Comparison of ENCODE assay signal across 9 cellular contexts in the genomic region with DNA sequence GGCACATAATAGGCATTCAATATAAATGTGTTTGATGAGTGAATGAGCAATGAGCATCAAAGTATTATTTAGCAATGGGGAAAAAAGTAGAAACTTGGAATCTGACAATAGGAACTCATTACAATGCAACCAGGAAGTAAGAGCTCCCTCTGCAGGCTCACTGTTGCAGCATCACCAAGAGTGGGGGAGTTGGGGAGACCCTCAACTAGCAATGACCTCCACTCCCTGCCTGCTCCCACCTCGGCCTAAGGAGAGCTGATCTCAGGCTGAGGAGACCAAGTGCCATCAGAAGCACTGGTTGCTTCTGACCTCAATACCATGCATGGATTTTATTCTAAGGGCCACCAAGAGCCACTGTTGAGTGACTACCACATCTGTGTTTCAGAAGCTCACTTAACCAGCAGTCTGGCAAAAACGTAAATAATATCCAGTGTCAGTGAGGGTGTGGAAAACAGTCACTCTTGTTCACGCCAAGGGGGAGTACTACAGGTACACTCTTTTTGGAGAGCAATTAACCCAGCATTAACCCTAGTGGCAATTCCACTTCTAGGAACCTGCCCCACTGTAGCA. TPM values are rescaled to one million over a fixed set of nuclear protein-coding genes. Genes with fewer than 3 reads are reported as not detected.
DNase-seq lines count a peak whose midpoint lies in the region; ATAC-seq, FAIRE-seq and TF ChIP-seq lines count a peak whose summit lies in the region.
"Had no signal": no experiment of that assay in that cellular context is flagged by ENCODE, and none has a peak within 500 bp of the region (broad histone marks: within the 10 kb centered on the region; RNA-seq: fewer than 3 reads in every experiment).

No MANE protein-coding gene starts in this region.

- H2AFZ ChIP-seq in HCT116 (ENCODE audit: low read depth, low read length, poor library complexity, severe bottlenecking): no peak overlapping the region

- no TSS peak for BruUV-seq in HCT116 (replicated peaks; lab: Mats Ljungman, UMichigan)

- CTCF ChIA-PET in CD8-positive, alpha-beta T cell (lab: Charles Lee): interaction anchor here (0.6 to 1.1 kb wide), 5 partner anchors 13 to 187 kb away, joined by 3 to 4 read pairs (median 3); no protein-coding TSS in a partner anchor
- CTCF ChIA-PET in HCT116 (lab: Charles Lee): interaction anchor here (1.1 to 2.2 kb wide), 4 partner anchors 16 to 35 kb away, joined by 3 to 6 read pairs (median 4); no protein-coding TSS in a partner anchor

- H3K27ac Mint-ChIP-seq in CD8-positive, alpha-beta T cell: no peak overlapping the region
- H3K27ac Mint-ChIP-seq in activated naive CD8-positive, alpha-beta T cell treated with anti-CD3 and anti-CD28 coated beads, Interleukin-2, amount 10 ng/mL, durations not matched to agents 7 days and 5 days: no peak overlapping the region

- H3K4me1 Mint-ChIP-seq in CD8-positive, alpha-beta T cell (ENCODE audit: low read depth): peaks cover 68% of the 10 kb centered on the region
- H3K4me1 Mint-ChIP-seq in activated naive CD8-positive, alpha-beta T cell treated with anti-CD3 and anti-CD28 coated beads, Interleukin-2, amount 10 ng/mL, durations not matched to agents 7 days and 5 days: peaks cover 53% of the 10 kb centered on the region

- peaks cover 10% of the 10 kb centered on the region for H3K36me3 Mint-ChIP-seq in CD8-positive, alpha-beta T cell
- peaks cover 2% of the 10 kb centered on the region for H3K36me3 Mint-ChIP-seq in activated naive CD8-positive, alpha-beta T cell treated with anti-CD3 and anti-CD28 coated beads, Interleukin-2, amount 10 ng/mL, durations not matched to agents 7 days and 5 days

- no peak overlapping the region for H3K4me3 ChIP-seq in CD8-positive, alpha-beta T cell (ENCODE audit: low read depth, low read length)
- H3K4me3 ChIP-seq in HCT116 (replicated peaks in 1 of 2; ENCODE audit: low read depth in 1 of 2, low read length in 2 of 2): no peak overlapping the region
- H3K4me3 ChIP-seq in lower lobe of right lung: no peak overlapping the region
- H3K4me3 ChIP-seq in tibial artery: no peak overlapping the region

- no peak overlapping the region for H3K4me2 ChIP-seq in HCT116 (ENCODE audit: low read length)

- H3K4me3 Mint-ChIP-seq in CD8-positive, alpha-beta T cell: no peak overlapping the region
- no peak overlapping the region for H3K4me3 Mint-ChIP-seq in activated naive CD8-positive, alpha-beta T cell treated with anti-CD3 and anti-CD28 coated beads, Interleukin-2, amount 10 ng/mL, durations not matched to agents 7 days and 5 days

- peaks cover 5% of the 10 kb centered on the region for H3K36me3 ChIP-seq in CD8-positive, alpha-beta T cell (ENCODE audit: insufficient read depth, low read length)
- peaks cover 10 to 14% of the 10 kb centered on the region in 2 experiments; a peak in 3 of 4 replicates for H3K36me3 ChIP-seq in HCT116 (ENCODE audit: control insufficient read depth in 1 of 2, insufficient read depth in 2 of 2, low read length in 2 of 2)
- H3K36me3 ChIP-seq in lower lobe of right lung: peaks cover 8% of the 10 kb centered on the region
- H3K36me3 ChIP-seq in tibial artery: peaks cover 0 to 3% (median 0%) of the 10 kb centered on the region in 3 donors

- peaks cover 100% of the 10 kb centered on the region for H3K79me2 ChIP-seq in HCT116 (ENCODE audit: insufficient read depth, low read length)

- RAD21 ChIA-PET in HCT116 (lab: Charles Lee; ENCODE audit: low non-redundant PET in 1 of 2, low total read pairs in 2 of 2, uncharacterized antibody in 2 of 2, unreplicated experiment in 2 of 2): no interaction called here

- no peaks in the 10 kb centered on the region for H3K27me3 ChIP-seq in CD8-positive, alpha-beta T cell (ENCODE audit: insufficient read depth, low read length)
- no peaks in the 10 kb centered on the region for H3K27me3 ChIP-seq in HCT116 (ENCODE audit: insufficient read depth, low read length)
- no peaks in the 10 kb centered on the region for H3K27me3 ChIP-seq in lower lobe of right lung (ENCODE audit: low read depth)
- H3K27me3 ChIP-seq in tibial artery: no peaks in the 10 kb centered on the region

- H3K9me3 Mint-ChIP-seq in CD8-positive, alpha-beta T cell: no peaks in the 10 kb centered on the region
- no peaks in the 10 kb centered on the region for H3K9me3 Mint-ChIP-seq in activated naive CD8-positive, alpha-beta T cell treated with anti-CD3 and anti-CD28 coated beads, Interleukin-2, amount 10 ng/mL, durations not matched to agents 7 days and 5 days

- no peak for FAIRE-seq in RCC 7860 (lab: Jason Lieb, UNC)

- no peaks in the 10 kb centered on the region for H3K27me3 Mint-ChIP-seq in CD8-positive, alpha-beta T cell (ENCODE audit: low read depth)
- no peaks in the 10 kb centered on the region for H3K27me3 Mint-ChIP-seq in activated naive CD8-positive, alpha-beta T cell treated with anti-CD3 and anti-CD28 coated beads, Interleukin-2, amount 10 ng/mL, durations not matched to agents 7 days and 5 days

- no peak for DNase-seq in CD8-positive, alpha-beta T cell
- DNase-seq in HCT116 (ENCODE audit: low read depth, low spot score) (no peak), lower lobe of right lung (no peak), RCC 7860 (ENCODE audit: low spot score) (no peak), HK-2 (ENCODE audit: unreplicated experiment) (no peak), GOT3 (lab: John Stamatoyannopoulos, UW) (no peak), tibial artery (no peak)
- no peak for DNase-seq in activated naive CD8-positive, alpha-beta T cell treated with anti-CD3 and anti-CD28 coated beads, Interleukin-2, amount 10 ng/mL, durations not matched to agents 7 days and 5 days
- DNase-seq: activated effector memory CD4-positive, alpha-beta T cell treated with anti-CD3 and anti-CD28 coated beads, Interleukin-2, amount 50 U/mL, for 16 hours had no signal

- peak; percentile 44 for TF ChIP-seq CTCF in CD8-positive, alpha-beta T cell (IDR thresholded peaks at IDR 0.05)
- TF ChIP-seq CTCF in HCT116 (IDR thresholded peaks at IDR 0.05 in 2 of 3, conservative IDR thresholded peaks at IDR 0.05 in 1 of 3; ENCODE audit: borderline replicate concordance in 1 of 3, insufficient read depth in 1 of 3, low read depth in 2 of 3, low read length in 2 of 3) (peak in 2 of 3 experiments; percentile 78 to 81; a peak in 4 of 6 replicates), lower lobe of right lung (IDR thresholded peaks at IDR 0.05) (peak; percentile 43), tibial artery (IDR thresholded peaks at IDR 0.05) (no peak)

- peak; percentile 57 for ATAC-seq in CD8-positive, alpha-beta T cell
- peak; percentile 54 for ATAC-seq in HCT116
- ATAC-seq in activated naive CD8-positive, alpha-beta T cell treated with anti-CD3 and anti-CD28 coated beads, Interleukin-2, amount 10 ng/mL, durations not matched to agents 7 days and 5 days (ENCODE audit: low read depth): peak; percentile 18
- ATAC-seq in lower lobe of right lung: no peak

- intact Hi-C loops in CD8-positive, alpha-beta T cell (cut with DNase I, micrococcal nuclease): no loop called here
- intact Hi-C loops in HCT116 (cut with micrococcal nuclease) (no loop called here), lower lobe of right lung (cut with DNase I) (no loop called here), tibial artery (cut with DNase I; ENCODE audit: low total_unique reads) (no loop called here)

- H3K4me1 ChIP-seq in CD8-positive, alpha-beta T cell (ENCODE audit: insufficient read depth, low read length): peaks cover 5% of the 10 kb centered on the region
- peaks cover 0 to 32% of the 10 kb centered on the region in 2 experiments; a peak in 3 of 4 replicates for H3K4me1 ChIP-seq in HCT116 (ENCODE audit: control insufficient read depth in 1 of 2, insufficient read depth in 2 of 2, low read length in 2 of 2)
- H3K4me1 ChIP-seq in lower lobe of right lung: peaks cover 79% of the 10 kb centered on the region
- H3K4me1 ChIP-seq in tibial artery: peaks cover 5 to 94% (median 70%) of the 10 kb centered on the region in 4 donors

- peaks cover 65% of the 10 kb centered on the region; the same call in 1 of the 2 replicates for H4K20me1 ChIP-seq in HCT116 (ENCODE audit: insufficient read depth)

- H3K27ac ChIP-seq in CD8-positive, alpha-beta T cell (ENCODE audit: low read depth, low read length): no peak overlapping the region
- H3K27ac ChIP-seq in HCT116 (ENCODE audit: low read depth, low read length) (no peak overlapping the region), lower lobe of right lung (no peak overlapping the region), tibial artery (no peak overlapping the region)

- H3K9me3 ChIP-seq in CD8-positive, alpha-beta T cell (ENCODE audit: low read length): no peaks in the 10 kb centered on the region
- no peaks in the 10 kb centered on the region for H3K9me3 ChIP-seq in HCT116 (ENCODE audit: control insufficient read depth in 1 of 2, insufficient read depth in 1 of 2, low read depth in 1 of 2, low read length in 2 of 2)
- no peaks in the 10 kb centered on the region for H3K9me3 ChIP-seq in lower lobe of right lung
- no peaks in the 10 kb centered on the region for H3K9me3 ChIP-seq in tibial artery

- no peak for TF ChIP-seq RAD21 in HCT116 (IDR thresholded peaks at IDR 0.05; ENCODE audit: low read depth)

- H3K9ac ChIP-seq in HCT116 (ENCODE audit: low read length): no peak overlapping the region

- H3K9me2 ChIP-seq in HCT116 (ENCODE audit: insufficient read depth): no peaks in the 10 kb centered on the region

- no peak for TF ChIP-seq POLR2A in HCT116 (IDR thresholded peaks at IDR 0.05; ENCODE audit: borderline replicate concordance, extremely low read depth, insufficient read depth, insufficient read length)

- POLR2A ChIA-PET in CD8-positive, alpha-beta T cell (lab: Charles Lee): interaction anchor here (0.7 kb wide), 1 partner anchor 160 kb away, joined by 3 read pairs; no protein-coding TSS in a partner anchor
- POLR2A ChIA-PET in HCT116 (lab: Charles Lee): no interaction called here
- POLR2A ChIA-PET in activated naive CD8-positive, alpha-beta T cell treated with anti-CD3 and anti-CD28 coated beads, Interleukin-2, amount 10 ng/mL, durations not matched to agents 7 days and 5 days (lab: Charles Lee): interaction anchor here (1.7 kb wide), 1 partner anchor 8 kb away, joined by 4 read pairs; a partner anchor contains a TSS

TF ChIP-seq in HCT116, 20 proteins besides CTCF, POLR2A, EP300 and RAD21 (continues in another document):
- TF ChIP-seq ZFX (IDR thresholded peaks at IDR 0.05) (no peak), POLR2AphosphoS5 (IDR thresholded peaks at IDR 0.05; ENCODE audit: low read depth, low read length) (no peak), CBX3 (IDR thresholded peaks at IDR 0.05; ENCODE audit: low read depth) (no peak), ELF1 (IDR thresholded peaks at IDR 0.05; ENCODE audit: borderline replicate concordance, low read depth) (no peak)

RNA-seq across cellular contexts. Expression of a gene that starts 8.0 kb away (rescaled TPM):
- total RNA-seq in CD8-positive, alpha-beta T cell: 10 to 100 TPM; 68.1 to 71.1 TPM
- total RNA-seq in HCT116 (2021; ENCODE audit: unreplicated experiment) (269 TPM), lower lobe of right lung (125 TPM)
- polyA plus RNA-seq in HCT116 (2012): 279 and 307 TPM in 2 replicates
- 100 to 1,000 TPM; 194 to 199 TPM for total RNA-seq in activated naive CD8-positive, alpha-beta T cell treated with anti-CD3 and anti-CD28 coated beads, Interleukin-2, amount 10 ng/mL, durations not matched to agents 7 days and 5 days

RNA-seq across cellular contexts. Expression of a gene that starts 28.3 kb away (rescaled TPM):
- 10 to 100 TPM; 12.4 to 13.0 TPM for total RNA-seq in CD8-positive, alpha-beta T cell
- total RNA-seq in HCT116 (2021; ENCODE audit: unreplicated experiment) (28.8 TPM), lower lobe of right lung (31.1 TPM)
- 30.9 and 34.8 TPM in 2 replicates for polyA plus RNA-seq in HCT116 (2012)
- 10 to 100 TPM; 19.1 to 24.8 TPM for total RNA-seq in activated naive CD8-positive, alpha-beta T cell treated with anti-CD3 and anti-CD28 coated beads, Interleukin-2, amount 10 ng/mL, durations not matched to agents 7 days and 5 days

Comparison
In these comparisons a context has a peak if more than half of its experiments do, and no peak if none do; other contexts are left out.
1. ATAC-seq: peak in CD8-positive, alpha-beta T cell (single experiment), HCT116 (single experiment) and activated naive CD8-positive, alpha-beta T cell treated with anti-CD3 and anti-CD28 coated beads, Interleukin-2, amount 10 ng/mL, durations not matched to agents 7 days and 5 days (single experiment); none in lower lobe of right lung (0 of 2).
2. CTCF ChIP-seq: peak in CD8-positive, alpha-beta T cell (single experiment), HCT116 (2 of 3) and lower lobe of right lung (single experiment); none in tibial artery (0 of 2).